ENCODE assay signal across 8 cellular contexts in genomic region chr11:11842426-11843008, GRCh38. TPM values are rescaled to one million over a fixed set of nuclear protein-coding genes. Genes with fewer than 3 reads are reported as not detected.
A peak's percentile ranks its signal among the peaks of the same experiment; 100 is the strongest.
DNase-seq lines count a peak whose midpoint lies in the region; ATAC-seq and TF ChIP-seq lines count a peak whose summit lies in the region.

No MANE protein-coding gene starts in this region.

- no peaks in the 10 kb centered on the region for H3K27me3 ChIP-seq in duodenal mucosa (ENCODE audit: control insufficient read depth in 1 of 2, insufficient read depth in 2 of 2, low read length in 2 of 2)

- peaks cover 30 to 33% of the 10 kb centered on the region in 2 donors for H3K4me1 ChIP-seq in duodenal mucosa (ENCODE audit: control insufficient read depth in 1 of 2, insufficient read depth in 2 of 2, low read length in 2 of 2)

- H3K9me3 ChIP-seq in duodenal mucosa (ENCODE audit: control insufficient read depth in 1 of 2, low read length in 2 of 2): no peaks in the 10 kb centered on the region

- peak; percentile 40 for ATAC-seq in HG02870 (IDR thresholded peaks at IDR 0.05; ENCODE audit: unreplicated experiment)

- H3K27ac ChIP-seq in duodenal mucosa (ENCODE audit: low read depth, low read length): peak overlapping the region; percentile 96

- peak; percentile 13 to 32 (median 27) for DNase-seq in activated CD8-positive, alpha-beta memory T cell treated with anti-CD3 and anti-CD28 coated beads for 48 hours (ENCODE audit: low read depth in 2 of 3, low spot score in 2 of 3)
- no peak for DNase-seq in activated CD8-positive, alpha-beta memory T cell treated with anti-CD3 and anti-CD28 coated beads for 24 hours
- DNase-seq in NCI-H1694 treated with DMSO at 0.1 percent for 48 hours (lab: John Stamatoyannopoulos, UW) (peak; percentile 28), lung microvascular endothelial cell (ENCODE audit: low read depth in 2 of 2) (peak; percentile 70 to 78)
- DNase-seq in stimulated activated CD8-positive, alpha-beta memory T cell treated with anti-CD3 and anti-CD28 coated beads, Interleukin-15, amount 100 ng/mL, for 48 hours (ENCODE audit: low read depth in 2 of 2): peak; percentile 34 to 40

- H3K4me3 ChIP-seq in WI38 (ENCODE audit: low read depth, low read length) (peak overlapping the region; percentile 77), duodenal mucosa (ENCODE audit: low read depth in 1 of 2, low read length in 2 of 2) (peak overlapping the region; percentile 74 to 90)

- TF ChIP-seq CTCF in WI38 (IDR thresholded peaks at IDR 0.05; ENCODE audit: low read depth, low read length): no peak

- peak overlapping the region; percentile 96 to 97 for H3K9ac ChIP-seq in duodenal mucosa (ENCODE audit: low read depth in 1 of 2, low read length in 2 of 2)

- H3K36me3 ChIP-seq in duodenal mucosa (ENCODE audit: control insufficient read depth in 1 of 2, insufficient read depth in 2 of 2, low read length in 2 of 2): no peaks in the 10 kb centered on the region

RNA-seq across cellular contexts. Expression of gene USP47, which starts 0.7 kb away (rescaled TPM):
- total RNA-seq in lung microvascular endothelial cell: 44.9 and 59.1 TPM in 2 replicates
